8 cellular contexts compared by ENCODE assay signal in the genomic region with DNA sequence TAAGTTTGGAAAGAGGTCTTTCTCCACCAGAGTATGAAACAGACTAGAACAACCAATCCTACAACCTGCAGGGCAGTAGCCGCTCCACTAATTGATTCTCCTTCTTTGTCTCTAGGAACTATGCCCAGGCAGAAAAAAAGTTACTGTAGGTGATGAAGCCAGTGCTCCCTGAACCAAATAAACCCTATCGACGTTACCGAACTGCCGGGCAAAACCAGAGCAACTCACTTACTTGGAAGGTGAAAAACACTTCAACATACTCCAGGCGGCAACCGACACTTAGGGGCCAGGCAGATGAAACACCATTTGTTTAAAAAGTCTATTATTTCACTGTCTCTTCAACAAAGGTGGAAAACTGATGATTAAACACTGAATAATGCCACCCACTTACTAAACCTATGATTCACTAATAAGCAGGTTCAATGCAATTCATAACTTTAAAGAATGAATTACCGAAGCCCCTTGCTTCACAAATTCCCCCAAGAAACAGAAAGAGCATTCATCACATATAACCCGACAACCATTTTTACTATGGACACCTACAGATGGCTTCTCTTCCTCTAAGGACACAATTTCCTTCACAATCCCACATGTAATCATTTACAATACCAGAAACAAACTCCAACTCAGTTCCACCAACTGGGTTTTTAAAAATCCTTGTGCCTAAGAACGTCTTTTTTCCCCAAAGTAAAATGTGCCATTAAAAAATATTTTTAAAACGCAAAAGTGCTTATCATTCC. TPM values are rescaled to one million over a fixed set of nuclear protein-coding genes. Genes with fewer than 3 reads are reported as not detected.
DNase-seq lines count a peak whose midpoint lies in the region; ATAC-seq and TF ChIP-seq lines count a peak whose summit lies in the region.

No MANE protein-coding gene starts in this region.

- no peak for TF ChIP-seq POLR2A in ovary (IDR thresholded peaks at IDR 0.05)

- CTCF ChIA-PET in HEK293 (lab: Yijun Ruan, JAX) = no interaction called here

- intact Hi-C loops in ovary (cut with DNase I) = loop anchor here in 2 of 4 donors (10.0 kb wide), 1 partner anchor 198 kb away; no protein-coding TSS in a partner anchor

- DNase-seq in activated CD4-positive, alpha-beta T cell treated with anti-CD3 and anti-CD28 coated beads, Interleukin-2, amount 50 U/mL, for 4 hours = peak; percentile 21 to 28
- DNase-seq in ovary = peak in 1 of 5 donors; percentile 15
- no peak for DNase-seq in hepatic stellate cell (ENCODE audit: low spot score)

- H3K27ac ChIP-seq in 22Rv1 (peak overlapping the region; percentile 84), HEK293 (ENCODE audit: extremely low read depth, low read depth, low read length) (peak overlapping the region; percentile 96; the same call in 1 of the 2 replicates), esophagus (ENCODE audit: low read depth in 2 of 2, low read length in 1 of 2) (peak overlapping the region; percentile 53 to 94), ovary (no peak overlapping the region)

- H3K4me3 ChIP-seq in HEK293 (ENCODE audit: low read depth, low read length) (peak overlapping the region; percentile 77), esophagus (ENCODE audit: low read depth in 1 of 2, low read length in 2 of 2) (peak overlapping the region; percentile 65 to 82), ovary (peak overlapping the region; percentile 84)

- POLR2A ChIA-PET in HEK293 (lab: Yijun Ruan, JAX) = no interaction called here

- no peaks in the 10 kb centered on the region for H3K9me3 ChIP-seq in HEK293 (ENCODE audit: control insufficient read depth, insufficient read depth, low read depth, low read length)
- H3K9me3 ChIP-seq in esophagus (ENCODE audit: control insufficient read depth in 2 of 2, insufficient read depth in 1 of 2, low read depth in 1 of 2, low read length in 1 of 2) = no peaks in the 10 kb centered on the region
- H3K9me3 ChIP-seq in ovary = no peaks in the 10 kb centered on the region

- no peaks in the 10 kb centered on the region for H3K27me3 ChIP-seq in esophagus (ENCODE audit: control insufficient read depth in 1 of 2, insufficient read depth in 2 of 2, low read length in 2 of 2)
- no peaks in the 10 kb centered on the region for H3K27me3 ChIP-seq in ovary

- ATAC-seq in GM18873 (IDR thresholded peaks at IDR 0.05; ENCODE audit: low FRiP score, unreplicated experiment) (no peak), HG02798 (IDR thresholded peaks at IDR 0.05; ENCODE audit: poor library complexity, unreplicated experiment) (no peak)

- no peak for TF ChIP-seq EP300 in ovary (IDR thresholded peaks at IDR 0.05)

- H3K4me1 ChIP-seq in HEK293 (ENCODE audit: control insufficient read depth, insufficient read depth, low read length) (peaks cover 35% of the 10 kb centered on the region), esophagus (ENCODE audit: control insufficient read depth in 2 of 2, insufficient read depth in 2 of 2, low read length in 1 of 2) (no peaks in the 10 kb centered on the region), ovary (ENCODE audit: insufficient read depth) (no peaks in the 10 kb centered on the region)

- H3K36me3 ChIP-seq in HEK293 (ENCODE audit: control insufficient read depth in 2 of 2, insufficient read depth in 1 of 2, low read length in 2 of 2) (no peaks in the 10 kb centered on the region), esophagus (ENCODE audit: control insufficient read depth in 2 of 2, insufficient read depth in 2 of 2, low read length in 1 of 2) (no peaks in the 10 kb centered on the region), ovary (no peaks in the 10 kb centered on the region)

- TF ChIP-seq CTCF in 22Rv1 (IDR thresholded peaks at IDR 0.05) (no peak), HEK293 (tag by site-specific recombination; IDR thresholded peaks at IDR 0.05) (no peak), ovary (IDR thresholded peaks at IDR 0.05) (no peak)

- 10 to 16% methylated on average over 11 of the region's 11 CpGs for WGBS in esophagus, 2 donors
- 4 to 12% (median 4%) methylated on average over 11 of the region's 11 CpGs for WGBS in ovary, 3 donors

TF ChIP-seq in HEK293, 187 proteins besides CTCF, POLR2A, EP300 and RAD21:
- TF ChIP-seq ZEB2 (tag by site-specific recombination; IDR thresholded peaks at IDR 0.05) (no peak), SP7 (tag by site-specific recombination; IDR thresholded peaks at IDR 0.05) (peak; percentile 75; the same call in 1 of the 2 replicates), ZNF660 (tag by site-specific recombination; IDR thresholded peaks at IDR 0.05) (peak; percentile 11; the same call in 1 of the 2 replicates), PRDM1 (tag by site-specific recombination; IDR thresholded peaks at IDR 0.05) (no peak), GLIS2 (tag by site-specific recombination; IDR thresholded peaks at IDR 0.05) (no peak), ZNF837 (tag by site-specific recombination; IDR thresholded peaks at IDR 0.05) (no peak)
- TF ChIP-seq, protein P1, sequence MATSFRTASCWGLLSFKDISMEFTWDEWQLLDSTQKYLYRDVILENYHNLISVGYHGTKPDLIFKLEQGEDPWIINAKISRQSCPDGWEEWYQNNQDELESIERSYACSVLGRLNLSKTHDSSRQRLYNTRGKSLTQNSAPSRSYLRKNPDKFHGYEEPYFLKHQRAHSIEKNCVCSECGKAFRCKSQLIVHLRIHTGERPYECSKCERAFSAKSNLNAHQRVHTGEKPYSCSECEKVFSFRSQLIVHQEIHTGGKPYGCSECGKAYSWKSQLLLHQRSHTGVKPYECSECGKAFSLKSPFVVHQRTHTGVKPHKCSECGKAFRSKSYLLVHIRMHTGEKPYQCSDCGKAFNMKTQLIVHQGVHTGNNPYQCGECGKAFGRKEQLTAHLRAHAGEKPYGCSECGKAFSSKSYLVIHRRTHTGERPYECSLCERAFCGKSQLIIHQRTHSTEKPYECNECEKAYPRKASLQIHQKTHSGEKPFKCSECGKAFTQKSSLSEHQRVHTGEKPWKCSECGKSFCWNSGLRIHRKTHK (tag by site-specific recombination; IDR thresholded peaks at IDR 0.05) = no peak
- TF ChIP-seq, protein P2, sequence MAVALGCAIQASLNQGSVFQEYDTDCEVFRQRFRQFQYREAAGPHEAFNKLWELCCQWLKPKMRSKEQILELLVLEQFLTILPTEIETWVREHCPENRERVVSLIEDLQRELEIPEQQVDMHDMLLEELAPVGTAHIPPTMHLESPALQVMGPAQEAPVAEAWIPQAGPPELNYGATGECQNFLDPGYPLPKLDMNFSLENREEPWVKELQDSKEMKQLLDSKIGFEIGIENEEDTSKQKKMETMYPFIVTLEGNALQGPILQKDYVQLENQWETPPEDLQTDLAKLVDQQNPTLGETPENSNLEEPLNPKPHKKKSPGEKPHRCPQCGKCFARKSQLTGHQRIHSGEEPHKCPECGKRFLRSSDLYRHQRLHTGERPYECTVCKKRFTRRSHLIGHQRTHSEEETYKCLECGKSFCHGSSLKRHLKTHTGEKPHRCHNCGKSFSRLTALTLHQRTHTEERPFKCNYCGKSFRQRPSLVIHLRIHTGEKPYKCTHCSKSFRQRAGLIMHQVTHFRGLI (tag by site-specific recombination; IDR thresholded peaks at IDR 0.05) = no peak

RNA-seq across cellular contexts. Expression of a gene that starts 1.5 kb away (rescaled TPM):
- polyA plus RNA-seq in esophagus (1 to 10 TPM; 3.5 to 4.3 TPM), ovary (10 to 100 TPM in 1 of 2 donors, 1 to 10 TPM in 1; 9.4 to 14.8 TPM)
- total RNA-seq in ovary = 10 to 100 TPM; 33.3 to 56.6 (median 43.1) TPM

Comparison
In these comparisons a context has a peak if more than half of its experiments do, and no peak if none do; other contexts are left out.
1. H3K27ac ChIP-seq: peak in 22Rv1 (single experiment), HEK293 (single experiment) and esophagus (2 of 2); none in ovary (0 of 2).
2. Peak in every context shown above with its lines, with median percentiles within 50 percentile points of each other: H3K4me3 ChIP-seq.